ENCODE assay signal across 18 cellular contexts in genomic region chr15:39077998-39078397, GRCh38.
DNase-seq lines count a peak whose midpoint lies in the region; ATAC-seq and TF ChIP-seq lines count a peak whose summit lies in the region.
"Had no signal": no experiment of that assay in that cellular context is flagged by ENCODE, and none has a peak within 500 bp of the region (broad histone marks: within the 10 kb centered on the region; RNA-seq: fewer than 3 reads in every experiment).

No MANE protein-coding gene starts in this region.

- H3K4me3 Mint-ChIP-seq in T-helper 17 cell (no peak overlapping the region), endodermal cell (no peak overlapping the region)
- H3K4me3 Mint-ChIP-seq in CD8-positive, alpha-beta T cell, result no peak overlapping the region
- H3K4me3 Mint-ChIP-seq: B cell; CD4-positive, CD25-positive, alpha-beta regulatory T cell had no signal

- H3K27ac ChIP-seq in RWPE2 (ENCODE audit: poor library complexity, severe bottlenecking) (peak overlapping the region; percentile 79), endodermal cell (ENCODE audit: low read depth, low read length) (no peak overlapping the region)
- no peak overlapping the region for H3K27ac ChIP-seq in CD8-positive, alpha-beta T cell (ENCODE audit: low read depth, low read length)
- H3K27ac ChIP-seq: RWPE1 had no signal

- TF ChIP-seq CTCF in RWPE2 (IDR thresholded peaks at IDR 0.05; ENCODE audit: poor library complexity, severe bottlenecking) (no peak), endodermal cell (conservative IDR thresholded peaks at IDR 0.05) (no peak)
- TF ChIP-seq CTCF in CD8-positive, alpha-beta T cell (IDR thresholded peaks at IDR 0.05), result no peak

- H3K4me3 ChIP-seq in RWPE2 (ENCODE audit: severe bottlenecking) (no peak overlapping the region), endodermal cell (ENCODE audit: low read length) (no peak overlapping the region)
- no peak overlapping the region for H3K4me3 ChIP-seq in CD8-positive, alpha-beta T cell (ENCODE audit: low read depth, low read length)
- H3K4me3 ChIP-seq: HAP-1 had no signal

- H3K36me3 ChIP-seq in RWPE2 (ENCODE audit: low read depth) (no peaks in the 10 kb centered on the region), endodermal cell (ENCODE audit: control insufficient read depth, insufficient read depth, low read length) (no peaks in the 10 kb centered on the region)
- H3K36me3 ChIP-seq in CD8-positive, alpha-beta T cell (ENCODE audit: insufficient read depth, low read length), result no peaks in the 10 kb centered on the region
- H3K36me3 ChIP-seq: HAP-1 had no signal

- intact Hi-C loops in CD8-positive, alpha-beta T cell (cut with DNase I, micrococcal nuclease), result no loop called here

- no peak overlapping the region for H3K9ac ChIP-seq in endodermal cell (ENCODE audit: extremely low read depth, low read length, poor library complexity, severe bottlenecking)

- H3K4me1 Mint-ChIP-seq in T-helper 17 cell, result no peaks in the 10 kb centered on the region
- no peaks in the 10 kb centered on the region for H3K4me1 Mint-ChIP-seq in CD8-positive, alpha-beta T cell (ENCODE audit: low read depth)
- H3K4me1 Mint-ChIP-seq in endodermal cell, result peaks cover 3% of the 10 kb centered on the region
- H3K4me1 Mint-ChIP-seq: B cell; CD4-positive, CD25-positive, alpha-beta regulatory T cell had no signal

- H3K9me3 ChIP-seq in RWPE2 (ENCODE audit: severe bottlenecking) (no peaks in the 10 kb centered on the region), T-helper 17 cell (ENCODE audit: control insufficient read depth, low read length, poor library complexity, severe bottlenecking) (no peaks in the 10 kb centered on the region), endodermal cell (ENCODE audit: control insufficient read depth, low read length) (peaks cover under 1% of the 10 kb centered on the region)
- H3K9me3 ChIP-seq in CD8-positive, alpha-beta T cell (ENCODE audit: low read length), result no peaks in the 10 kb centered on the region
- H3K9me3 ChIP-seq: Caco-2, HAP-1 had no signal

- H3K36me3 Mint-ChIP-seq in T-helper 17 cell (ENCODE audit: low read depth) (no peaks in the 10 kb centered on the region), endodermal cell (ENCODE audit: low read depth) (no peaks in the 10 kb centered on the region)
- H3K36me3 Mint-ChIP-seq in CD8-positive, alpha-beta T cell, result no peaks in the 10 kb centered on the region
- H3K36me3 Mint-ChIP-seq: CD4-positive, CD25-positive, alpha-beta regulatory T cell had no signal

- POLR2A ChIA-PET in CD8-positive, alpha-beta T cell (lab: Charles Lee), result no interaction called here

- H3K27ac Mint-ChIP-seq in T-helper 17 cell (no peak overlapping the region), endodermal cell (no peak overlapping the region)
- H3K27ac Mint-ChIP-seq in CD8-positive, alpha-beta T cell, result no peak overlapping the region
- H3K27ac Mint-ChIP-seq: B cell; CD4-positive, CD25-positive, alpha-beta regulatory T cell had no signal

- CTCF ChIA-PET in CD8-positive, alpha-beta T cell (lab: Charles Lee), result no interaction called here

- H3K27me3 ChIP-seq in RWPE2 (ENCODE audit: insufficient read depth, poor library complexity, severe bottlenecking), result no peaks in the 10 kb centered on the region
- H3K27me3 ChIP-seq in CD8-positive, alpha-beta T cell (ENCODE audit: insufficient read depth, low read length), result no peaks in the 10 kb centered on the region
- H3K27me3 ChIP-seq in endodermal cell (ENCODE audit: control insufficient read depth, insufficient read depth, low read length, poor library complexity, severe bottlenecking), result no peaks in the 10 kb centered on the region

- no peaks in the 10 kb centered on the region for H3K9me3 Mint-ChIP-seq in CD8-positive, alpha-beta T cell
- H3K9me3 Mint-ChIP-seq in endodermal cell, result no peaks in the 10 kb centered on the region

- DNase-seq in GM03348 (ENCODE audit: low spot score) (peak; percentile 62), RWPE2 (ENCODE audit: low spot score) (no peak), glomerular visceral epithelial cell (ENCODE audit: extremely low spot score) (peak; percentile 56), NCI-H1694 treated with DMSO at 0.1 percent for 48 hours (lab: John Stamatoyannopoulos, UW) (no peak), T-helper 17 cell (no peak), endodermal cell (no peak)
- no peak for DNase-seq in CD8-positive, alpha-beta T cell
- DNase-seq: ACHN; Caco-2; CD4-positive, CD25-positive, alpha-beta regulatory T cell; GF-D8; MM.1S; NCI-H1105; NCI-H510A treated with DMSO at 0.1 percent for 48 hours; NCI-H82 had no signal

- WGBS in endodermal cell (ENCODE audit: insufficient coverage in 1 of 2, insufficient read length in 1 of 2), 2 experiments, result 96% methylated on average over 3 of the region's 3 CpGs; no CpG with 5 or more reads in 1 of the 2 experiments

- ATAC-seq in RWPE2 (ENCODE audit: low read depth) (no peak), T-helper 17 cell (no peak)
- ATAC-seq in CD8-positive, alpha-beta T cell, result no peak

- H3K27me3 Mint-ChIP-seq in T-helper 17 cell (peaks cover 27% of the 10 kb centered on the region), endodermal cell (ENCODE audit: insufficient read depth) (no peaks in the 10 kb centered on the region)
- H3K27me3 Mint-ChIP-seq in CD8-positive, alpha-beta T cell (ENCODE audit: low read depth), result peaks cover 10% of the 10 kb centered on the region

- H3K4me1 ChIP-seq in RWPE2 (ENCODE audit: insufficient read depth, poor library complexity, severe bottlenecking), result peaks cover 8% of the 10 kb centered on the region
- no peaks in the 10 kb centered on the region for H3K4me1 ChIP-seq in CD8-positive, alpha-beta T cell (ENCODE audit: insufficient read depth, low read length)
- no peaks in the 10 kb centered on the region for H3K4me1 ChIP-seq in endodermal cell (ENCODE audit: control insufficient read depth, insufficient read depth, low read length)
- H3K4me1 ChIP-seq: Caco-2, HAP-1 had no signal

Comparison
In these comparisons a context has a peak if more than half of its experiments do, and no peak if none do; other contexts are left out.
1. DNase-seq: peak in GM03348 (single experiment) and glomerular visceral epithelial cell (single experiment); none in RWPE2 (single experiment), NCI-H1694 treated with DMSO at 0.1 percent for 48 hours (single experiment), T-helper 17 cell (0 of 3), CD8-positive, alpha-beta T cell (0 of 7) and endodermal cell (single experiment).